Comparison of ENCODE assay signal across 30 cellular contexts in the genomic region with DNA sequence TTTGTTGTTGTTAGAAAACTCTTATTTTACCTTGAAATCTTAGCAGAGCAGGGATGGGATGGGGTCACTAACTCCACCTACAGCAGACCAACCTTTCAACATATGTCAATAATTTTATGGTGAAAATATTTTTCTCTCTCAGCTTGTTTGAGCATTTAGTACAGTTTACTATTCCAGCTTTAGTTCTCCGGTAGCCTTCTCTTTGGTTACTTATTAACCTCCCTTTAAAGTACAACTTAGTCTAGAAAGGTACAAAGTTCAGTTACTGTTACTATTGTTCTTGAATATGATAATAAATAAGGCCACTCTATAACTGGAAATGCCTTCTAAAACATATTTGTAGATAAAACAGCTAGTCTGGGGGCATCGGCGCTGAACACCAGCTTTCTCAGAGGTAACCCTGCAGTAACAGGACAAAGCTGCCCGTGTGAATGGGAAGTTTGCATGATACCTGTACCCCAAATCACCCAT.
DNase-seq lines count a peak whose midpoint lies in the region; ATAC-seq, FAIRE-seq and TF ChIP-seq lines count a peak whose summit lies in the region.
"Had no signal": no experiment of that assay in that cellular context is flagged by ENCODE, and none has a peak within 500 bp of the region (broad histone marks: within the 10 kb centered on the region; RNA-seq: fewer than 3 reads in every experiment).

No MANE protein-coding gene starts in this region.

- peak in 1 of 2 experiments; percentile 53 for DNase-seq in A549 (ENCODE audit: low read depth in 1 of 2, low spot score in 1 of 2)
- peak; percentile 40 for DNase-seq in kidney tubule cell (ENCODE audit: low spot score)
- no peak for DNase-seq in osteoblast (ENCODE audit: insufficient read length, low spot score, missing footprints)
- no peak for DNase-seq in RWPE1 (ENCODE audit: low spot score)
- no peak for DNase-seq in activated naive CD4-positive, alpha-beta T cell treated with anti-CD3 and anti-CD28 coated beads for 36 hours
- DNase-seq in T-helper 2 cell, result no peak
- DNase-seq in NCI-H774 (lab: John Stamatoyannopoulos, UW), result no peak
- DNase-seq: activated CD4-positive, alpha-beta T cell treated with anti-CD3 and anti-CD28 coated beads for 4 hours; activated naive CD4-positive, alpha-beta T cell treated with Interleukin-2 at 50 U/mL for 16 hours; activated T-cell treated with anti-CD3 and anti-CD28 coated beads, Interleukin-2, amount 50 U/mL, for 48 hours; amniotic stem cell; BE2C; cortex of kidney; DND-41; H9; KG1; natural killer cell; NCI-H1436 treated with DMSO at 0.1 percent for 48 hours; NCI-H2107; ovary; PC-9; right cardiac atrium; SHP77; stimulated activated naive CD8-positive, alpha-beta T cell treated with anti-CD3 and anti-CD28 coated beads, Interleukin-15, amount 100 ng/mL, for 72 hours; tibial artery had no signal

- no peaks in the 10 kb centered on the region for H3K79me2 ChIP-seq in osteoblast (ENCODE audit: insufficient read depth, low read length)

- no peaks in the 10 kb centered on the region for H3K36me3 ChIP-seq in osteoblast (ENCODE audit: insufficient read depth, low read length)
- H3K36me3 ChIP-seq: BE2C, breast epithelium, ovary, tibial artery had no signal

- H3K27ac Mint-ChIP-seq in activated naive CD4-positive, alpha-beta T cell treated with anti-CD3 and anti-CD28 coated beads for 36 hours, result no peak overlapping the region
- H3K27ac Mint-ChIP-seq: H9; natural killer cell; stimulated activated naive CD8-positive, alpha-beta T cell treated with anti-CD3 and anti-CD28 coated beads, Interleukin-15, amount 100 ng/mL, for 72 hours had no signal

- 13% methylated on average over 4 of the region's 4 CpGs for WGBS in A549 (ENCODE audit: missing lambda C conversion rate)

- no peaks in the 10 kb centered on the region for H3K9me3 Mint-ChIP-seq in activated naive CD4-positive, alpha-beta T cell treated with anti-CD3 and anti-CD28 coated beads for 36 hours
- H3K9me3 Mint-ChIP-seq: H9; natural killer cell; stimulated activated naive CD8-positive, alpha-beta T cell treated with anti-CD3 and anti-CD28 coated beads, Interleukin-15, amount 100 ng/mL, for 72 hours had no signal

- no peak overlapping the region for H3K4me3 Mint-ChIP-seq in activated naive CD4-positive, alpha-beta T cell treated with anti-CD3 and anti-CD28 coated beads for 36 hours
- H3K4me3 Mint-ChIP-seq: H9; natural killer cell; stimulated activated naive CD8-positive, alpha-beta T cell treated with anti-CD3 and anti-CD28 coated beads, Interleukin-15, amount 100 ng/mL, for 72 hours had no signal

- H3K4me1 ChIP-seq in A549 (peaks cover 39% of the 10 kb centered on the region), osteoblast (ENCODE audit: insufficient read depth, low read length) (peaks cover 35% of the 10 kb centered on the region)
- H3K4me1 ChIP-seq: BE2C, breast epithelium had no signal

- peaks cover 19% of the 10 kb centered on the region for H3K27me3 Mint-ChIP-seq in activated naive CD4-positive, alpha-beta T cell treated with anti-CD3 and anti-CD28 coated beads for 36 hours (ENCODE audit: low read depth)

- H2AFZ ChIP-seq in osteoblast (ENCODE audit: low read length), result peak overlapping the region; percentile 41
- H2AFZ ChIP-seq: PC-9 had no signal

- H4K20me1 ChIP-seq in osteoblast (ENCODE audit: insufficient read depth, low read length), result no peaks in the 10 kb centered on the region

- no peak; a peak in 1 of 5 replicates for TF ChIP-seq RAD21 in A549 (conservative IDR thresholded peaks at IDR 0.05 in 1 of 2, IDR thresholded peaks at IDR 0.05 in 1 of 2)

- H3K4me2 ChIP-seq in A549 (peak overlapping the region; percentile 72), osteoblast (ENCODE audit: insufficient read depth, low read length) (no peak overlapping the region)
- H3K4me2 ChIP-seq: PC-9 had no signal

- intact Hi-C loops in activated naive CD4-positive, alpha-beta T cell treated with anti-CD3 and anti-CD28 coated beads for 36 hours (cut with micrococcal nuclease), result no loop called here

- CTCF ChIA-PET in A549 (lab: Yijun Ruan, JAX), result no interaction called here
- CTCF ChIA-PET in RWPE1 (lab: Yijun Ruan, JAX), result no interaction called here
- CTCF ChIA-PET in activated naive CD4-positive, alpha-beta T cell treated with anti-CD3 and anti-CD28 coated beads for 36 hours (lab: Charles Lee), result no interaction called here

- H3K27me3 ChIP-seq in osteoblast (ENCODE audit: insufficient read depth, low read length), result no peaks in the 10 kb centered on the region
- H3K27me3 ChIP-seq: BE2C, breast epithelium, ovary, tibial artery had no signal

- ATAC-seq in A549, result peak; percentile 47 to 82; a peak in 4 of 6 replicates
- ATAC-seq: natural killer cell; stimulated activated naive CD8-positive, alpha-beta T cell treated with anti-CD3 and anti-CD28 coated beads, Interleukin-15, amount 100 ng/mL, for 72 hours had no signal

- no peak for TF ChIP-seq EP300 in A549 (IDR thresholded peaks at IDR 0.05)

- TF ChIP-seq CTCF in A549 (IDR thresholded peaks at IDR 0.05) (no peak), VCaP (conservative IDR thresholded peaks at IDR 0.05) (no peak), osteoblast (IDR thresholded peaks at IDR 0.05; ENCODE audit: extremely low read depth, low read depth, low read length) (no peak), RWPE1 (conservative IDR thresholded peaks at IDR 0.05; ENCODE audit: low read depth) (no peak)

- no peaks in the 10 kb centered on the region for H3K9me3 ChIP-seq in A549
- no peaks in the 10 kb centered on the region for H3K9me3 ChIP-seq in osteoblast (ENCODE audit: low read depth, low read length)
- H3K9me3 ChIP-seq: BE2C, breast epithelium, ovary, tibial artery had no signal

- H3K4me3 ChIP-seq in A549 (0 out of 3 replicates have a peak overlapping the region, but pooled peaks have one; percentile 7), osteoblast (ENCODE audit: insufficient read depth, low read length) (no peak overlapping the region)
- H3K4me3 ChIP-seq: breast epithelium, ovary, PC-9, tibial artery had no signal

- no peak for FAIRE-seq in A549 (lab: Jason Lieb, UNC)
- FAIRE-seq: A204.1, endometrium, HTR-8/SVneo had no signal

- H3K36me3 Mint-ChIP-seq in activated naive CD4-positive, alpha-beta T cell treated with anti-CD3 and anti-CD28 coated beads for 36 hours (ENCODE audit: low read depth), result no peaks in the 10 kb centered on the region
- H3K36me3 Mint-ChIP-seq: natural killer cell had no signal

- POLR2A ChIA-PET in A549 (lab: Yijun Ruan, JAX), result interaction anchor here (0.6 kb wide), 1 partner anchor 121 kb away, joined by 3 read pairs; no protein-coding TSS in a partner anchor
- POLR2A ChIA-PET in RWPE1 (lab: Yijun Ruan, JAX; ENCODE audit: low non-redundant PET), result interaction anchor here (0.6 kb wide), 1 partner anchor 77 kb away, joined by 3 read pairs; no protein-coding TSS in a partner anchor

- TF ChIP-seq POLR2A in A549 (IDR thresholded peaks at IDR 0.05; ENCODE audit: low read length), result no peak

- no peaks in the 10 kb centered on the region for H3K4me1 Mint-ChIP-seq in activated naive CD4-positive, alpha-beta T cell treated with anti-CD3 and anti-CD28 coated beads for 36 hours (ENCODE audit: low read depth)
- H3K4me1 Mint-ChIP-seq: H9; natural killer cell; stimulated activated naive CD8-positive, alpha-beta T cell treated with anti-CD3 and anti-CD28 coated beads, Interleukin-15, amount 100 ng/mL, for 72 hours had no signal

- H3K27ac ChIP-seq in A549, result peak overlapping the region; percentile 73 to 81
- H3K27ac ChIP-seq in VCaP, result peak overlapping the region; percentile 50
- H3K27ac ChIP-seq in osteoblast (ENCODE audit: low read depth, low read length), result peak overlapping the region; percentile 67
- no peak overlapping the region for H3K27ac ChIP-seq in RWPE1
- H3K27ac ChIP-seq: breast epithelium, ovary, PC-9 had no signal

TF ChIP-seq in A549, 52 proteins besides CTCF, POLR2A, EP300 and RAD21:
- TF ChIP-seq RCOR1 (IDR thresholded peaks at IDR 0.05; ENCODE audit: low read depth, low read length) (no peak), BHLHE40 (IDR thresholded peaks at IDR 0.05; ENCODE audit: low read depth, low read length) (no peak), SMC3 (IDR thresholded peaks at IDR 0.05) (0 out of 3 replicates have a peak, but pooled peaks have one; percentile 10), POLR2AphosphoS2 (conservative IDR thresholded peaks at IDR 0.05; ENCODE audit: low read length) (no peak)
TF ChIP-seq in A549: peak in this region for 1.
